Comparison of ENCODE assay signal across 8 cellular contexts in the genomic region with DNA sequence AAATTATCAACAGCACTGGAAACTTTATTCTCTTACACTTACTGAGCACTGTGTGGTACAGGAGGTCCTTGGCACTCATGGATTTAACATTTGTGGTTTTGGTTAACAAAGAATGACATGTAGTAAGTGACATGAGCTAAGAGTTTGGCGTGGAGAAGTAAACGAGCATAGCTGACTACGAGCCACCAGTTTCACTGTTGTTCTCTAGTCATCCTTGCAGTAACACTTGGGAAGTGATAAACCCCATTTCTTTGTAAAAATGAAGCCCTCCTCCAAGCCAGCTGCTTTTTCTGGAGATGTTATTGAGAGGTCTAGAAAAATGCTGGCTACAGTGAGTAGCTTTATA. TPM values are rescaled to one million over a fixed set of nuclear protein-coding genes. Genes with fewer than 3 reads are reported as not detected.
DNase-seq lines count a peak whose midpoint lies in the region; ATAC-seq, FAIRE-seq and TF ChIP-seq lines count a peak whose summit lies in the region.

No MANE protein-coding gene starts in this region.

- H2AFZ ChIP-seq in HepG2 (ENCODE audit: low read length) = no peak overlapping the region

- H3K27me3 ChIP-seq in HepG2 (ENCODE audit: control insufficient read depth in 1 of 2, insufficient read depth in 2 of 2, low read length in 2 of 2) (0 out of 5 replicates have a peak, but pooled peaks cover 0 to 3% of the 10 kb centered on the region in 2 experiments), H7 (ENCODE audit: control insufficient read depth, insufficient read depth, low read length) (no peaks in the 10 kb centered on the region)

- no TSS peak for BruUV-seq in HepG2 (replicated peaks; lab: Mats Ljungman, UMichigan)

- H3K4me2 ChIP-seq in HepG2 (ENCODE audit: low read depth, low read length) = no peak overlapping the region

- 16% methylated on average over 3 of the region's 3 CpGs for WGBS in HepG2 (ENCODE audit: low lambda C conversion rate)

- TF ChIP-seq RAD21 in HepG2 (CRISPR knock-in tag; IDR thresholded peaks at IDR 0.05) = no peak

- TF ChIP-seq POLR2A in HepG2 (IDR thresholded peaks at IDR 0.05; ENCODE audit: insufficient read depth in 1 of 2, low read depth in 2 of 2, low read length in 2 of 2) = no peak

- intact Hi-C loops in HepG2 (cut with micrococcal nuclease; ENCODE audit: unreplicated experiment) = no loop called here

- H3K4me1 ChIP-seq in HepG2 (ENCODE audit: insufficient read depth, low read length) = peaks cover 12% of the 10 kb centered on the region

- TF ChIP-seq CTCF in astrocyte of the spinal cord (IDR thresholded peaks at IDR 0.05; ENCODE audit: low read depth, low read length) = no peak
- no peak for TF ChIP-seq CTCF in HepG2 (CRISPR knock-in tag; IDR thresholded peaks at IDR 0.05)

- H3K27ac ChIP-seq in HepG2 (ENCODE audit: extremely low read length, insufficient read depth, low read length) = no peak overlapping the region

- no peak overlapping the region for H3K9ac ChIP-seq in HepG2 (ENCODE audit: insufficient read depth, low read depth, low read length)

- FAIRE-seq in HepG2 (lab: Jason Lieb, UNC) = no peak

- TF ChIP-seq EP300 in HepG2 (IDR thresholded peaks at IDR 0.05; ENCODE audit: low read depth in 2 of 2, low read length in 2 of 2) (no peak), HepG2 (CRISPR knock-in tag; IDR thresholded peaks at IDR 0.05; ENCODE audit: borderline replicate concordance) (no peak)

- ATAC-seq in HG03457 (IDR thresholded peaks at IDR 0.05; ENCODE audit: unreplicated experiment) (peak; percentile 54), HepG2 (no peak)
- ATAC-seq in stimulated activated naive CD8-positive, alpha-beta T cell treated with anti-CD3 and anti-CD28 coated beads, Interleukin-15, Interleukin-2, amounts not matched to agents 100 U/mL and 50 U/mL, for 24 hours = peak; percentile 89

- H3K36me3 ChIP-seq in HepG2 (replicated peaks in 1 of 2; ENCODE audit: control insufficient read depth in 1 of 2, insufficient read depth in 2 of 2, low read length in 2 of 2) (no peaks in the 10 kb centered on the region), H7 (replicated peaks; ENCODE audit: control insufficient read depth, insufficient read depth, low read length) (no peaks in the 10 kb centered on the region)

- in situ Hi-C loops in astrocyte of the spinal cord (cut with HindIII; ENCODE audit: low sequenced_read_pairs) (no loop called here), HepG2 (cut with HindIII; ENCODE audit: extremely low pct_ligation_motif_present, low pct_unique_long_range_greater_than_20kb) (no loop called here)

- H3K79me2 ChIP-seq in HepG2 (ENCODE audit: insufficient read depth, low read length) = no peaks in the 10 kb centered on the region

- POLR2A ChIA-PET in HepG2 (lab: Yijun Ruan, JAX) = no interaction called here

- H4K20me1 ChIP-seq in HepG2 (ENCODE audit: insufficient read depth, low read length) = no peaks in the 10 kb centered on the region

- H3K9me3 ChIP-seq in HepG2 (ENCODE audit: low read length) = no peaks in the 10 kb centered on the region

- DNase-seq in activated T-cell treated with anti-CD3 and anti-CD28 coated beads for 24 hours (ENCODE audit: low read depth) = peak; percentile 37
- DNase-seq in activated T-cell treated with anti-CD3 and anti-CD28 coated beads for 4 hours = no peak
- peak; percentile 73 for DNase-seq in astrocyte of the spinal cord (ENCODE audit: low read depth, low spot score)
- DNase-seq in stimulated activated naive CD8-positive, alpha-beta T cell treated with anti-CD3 and anti-CD28 coated beads, Interleukin-15, Interleukin-2, amounts not matched to agents 100 U/mL and 50 U/mL, for 24 hours = peak; percentile 23
- DNase-seq in HepG2 (ENCODE audit: low spot score) = no peak
- DNase-seq in H7 = no peak
- no peak for DNase-seq in amygdala (lab: John Stamatoyannopoulos, UW)

- CTCF ChIA-PET in HepG2 (lab: Yijun Ruan, JAX; ENCODE audit: low intra/inter-chr PET ratio, low total read pairs) = no interaction called here

- H3K4me3 ChIP-seq in astrocyte of the spinal cord (ENCODE audit: low read depth, low read length) = no peak overlapping the region
- H3K4me3 ChIP-seq in HepG2 (replicated peaks in 1 of 3; ENCODE audit: insufficient read depth in 1 of 3, low read depth in 2 of 3, low read length in 3 of 3) = no peak overlapping the region
- no peak overlapping the region for H3K4me3 ChIP-seq in H7 (ENCODE audit: insufficient read depth, low read depth, low read length)

TF ChIP-seq in HepG2, 621 proteins besides CTCF, POLR2A, EP300 and RAD21 (continues in another document):
- no peak for TF ChIP-seq TBX2 (CRISPR knock-in tag; IDR thresholded peaks at IDR 0.05; ENCODE audit: borderline replicate concordance)
- no peak for TF ChIP-seq ZNF790 (CRISPR knock-in tag; IDR thresholded peaks at IDR 0.05; ENCODE audit: borderline replicate concordance)
- TF ChIP-seq TEF (CRISPR knock-in tag; IDR thresholded peaks at IDR 0.05) = no peak
- no peak for TF ChIP-seq TFAP4 (IDR thresholded peaks at IDR 0.05; ENCODE audit: borderline replicate concordance, low read depth)

RNA-seq across cellular contexts. Expression of gene QPCT, which starts 32.7 kb away (rescaled TPM):
- total RNA-seq in HepG2 (2016; rRNA removed; fragmentation: Illumina TruSeq; extraction: Trizol) = 0.77 TPM in 1 of 2 replicates, not detected in the other
- total RNA-seq in HepG2 (2016; cell fraction: cytosol; rRNA removed; fragmentation: Illumina TruSeq; extraction: Trizol; ENCODE audit: low read depth) = not detected in 2 replicates
- total RNA-seq in HepG2 (2016; cell fraction: insoluble cytoplasmic fraction; rRNA removed; fragmentation: Illumina TruSeq; extraction: Trizol) = 0.39 and 0.48 TPM in 2 replicates
- 0.38 and 0.68 TPM in 2 replicates for total RNA-seq in HepG2 (2016; cell fraction: membrane; rRNA removed; fragmentation: Illumina TruSeq; extraction: Trizol)
- total RNA-seq in HepG2 (2016; cell fraction: nucleus; rRNA removed; fragmentation: Illumina TruSeq; extraction: Trizol) = 0.60 and 0.99 TPM in 2 replicates
- 1.1 and 1.2 TPM in 2 replicates for polyA plus RNA-seq in HepG2 (2011; rRNA removed)
- polyA plus RNA-seq in HepG2 (2011; cell fraction: cytosol; rRNA removed) = 0.64 and 0.86 TPM in 2 replicates
- 0.29 and 0.35 TPM in 2 replicates for polyA plus RNA-seq in HepG2 (2011; cell fraction: nucleus; rRNA removed)
- polyA plus RNA-seq in HepG2 (2012) = 0.24 and 0.67 TPM in 2 replicates
- polyA plus RNA-seq in HepG2 (2016; cell fraction: cytosol; fragmentation: Illumina TruSeq; extraction: Trizol; ENCODE audit: low read depth) = 0.12 and 0.25 TPM in 2 replicates
- 0.21 and 0.29 TPM in 2 replicates for polyA plus RNA-seq in HepG2 (2016; cell fraction: insoluble cytoplasmic fraction; fragmentation: Illumina TruSeq; extraction: Trizol; ENCODE audit: low read depth)
- polyA plus RNA-seq in HepG2 (2016; cell fraction: membrane; fragmentation: Illumina TruSeq; extraction: Trizol; ENCODE audit: low read depth) = 0.24 and 0.45 TPM in 2 replicates
- 2.1 and 2.6 TPM in 2 replicates for polyA plus RNA-seq in HepG2 (2016; cell fraction: nucleus; fragmentation: Illumina TruSeq; extraction: Trizol; ENCODE audit: insufficient read depth, low read depth)
- 1.1 TPM in 1 of 2 replicates, not detected in the other for polyA minus RNA-seq in HepG2 (2011; rRNA and poly(A)+ RNA removed; ENCODE audit: low replicate concordance)
- 1.9 TPM in 1 of 2 replicates, not detected in the other for polyA minus RNA-seq in HepG2 (2011; cell fraction: cytosol; rRNA and poly(A)+ RNA removed)
- polyA minus RNA-seq in HepG2 (2011; cell fraction: nucleus; rRNA and poly(A)+ RNA removed) = 0.99 TPM in 1 of 2 replicates, not detected in the other
- total RNA-seq in H7 (2014; rRNA removed; shearing (Covaris generic)) = 0.90 and 1.1 TPM in 2 replicates

RNA-seq across cellular contexts. Expression of gene PRKD3, which starts 52.5 kb away (rescaled TPM):
- 38.4 and 58.2 TPM in 2 replicates for total RNA-seq in HepG2 (2016; rRNA removed; fragmentation: Illumina TruSeq; extraction: Trizol)
- total RNA-seq in HepG2 (2016; cell fraction: cytosol; rRNA removed; fragmentation: Illumina TruSeq; extraction: Trizol; ENCODE audit: low read depth) = 28.3 and 40.1 TPM in 2 replicates
- 41.3 and 58.4 TPM in 2 replicates for total RNA-seq in HepG2 (2016; cell fraction: insoluble cytoplasmic fraction; rRNA removed; fragmentation: Illumina TruSeq; extraction: Trizol)
- 38.0 and 45.7 TPM in 2 replicates for total RNA-seq in HepG2 (2016; cell fraction: membrane; rRNA removed; fragmentation: Illumina TruSeq; extraction: Trizol)
- total RNA-seq in HepG2 (2016; cell fraction: nucleus; rRNA removed; fragmentation: Illumina TruSeq; extraction: Trizol) = 43.5 and 44.5 TPM in 2 replicates
- 11.1 and 11.6 TPM in 2 replicates for polyA plus RNA-seq in HepG2 (2011; rRNA removed)
- polyA plus RNA-seq in HepG2 (2011; cell fraction: cytosol; rRNA removed) = 6.3 and 10.2 TPM in 2 replicates
- polyA plus RNA-seq in HepG2 (2011; cell fraction: nucleus; rRNA removed) = 10.3 and 13.0 TPM in 2 replicates
- polyA plus RNA-seq in HepG2 (2012) = 13.3 and 16.2 TPM in 2 replicates
- 3.5 and 4.0 TPM in 2 replicates for polyA plus RNA-seq in HepG2 (2016; cell fraction: cytosol; fragmentation: Illumina TruSeq; extraction: Trizol; ENCODE audit: low read depth)
- 32.7 and 37.2 TPM in 2 replicates for polyA plus RNA-seq in HepG2 (2016; cell fraction: insoluble cytoplasmic fraction; fragmentation: Illumina TruSeq; extraction: Trizol; ENCODE audit: low read depth)
- 9.9 and 10.3 TPM in 2 replicates for polyA plus RNA-seq in HepG2 (2016; cell fraction: membrane; fragmentation: Illumina TruSeq; extraction: Trizol; ENCODE audit: low read depth)
- 20.8 and 26.2 TPM in 2 replicates for polyA plus RNA-seq in HepG2 (2016; cell fraction: nucleus; fragmentation: Illumina TruSeq; extraction: Trizol; ENCODE audit: insufficient read depth, low read depth)
- 19.1 and 29.6 TPM in 2 replicates for polyA minus RNA-seq in HepG2 (2011; rRNA and poly(A)+ RNA removed; ENCODE audit: low replicate concordance)
- polyA minus RNA-seq in HepG2 (2011; cell fraction: cytosol; rRNA and poly(A)+ RNA removed) = 16.3 and 21.6 TPM in 2 replicates
- polyA minus RNA-seq in HepG2 (2011; cell fraction: nucleus; rRNA and poly(A)+ RNA removed) = 67.1 and 69.1 TPM in 2 replicates
- total RNA-seq in H7 (2014; rRNA removed; shearing (Covaris generic)) = 65.8 and 69.7 TPM in 2 replicates

Comparison
In these comparisons a context has a peak if more than half of its experiments do, and no peak if none do; other contexts are left out.
1. DNase-seq: peak in activated T-cell treated with anti-CD3 and anti-CD28 coated beads for 24 hours (single experiment), astrocyte of the spinal cord (single experiment) and stimulated activated naive CD8-positive, alpha-beta T cell treated with anti-CD3 and anti-CD28 coated beads, Interleukin-15, Interleukin-2, amounts not matched to agents 100 U/mL and 50 U/mL, for 24 hours (single experiment); none in activated T-cell treated with anti-CD3 and anti-CD28 coated beads for 4 hours (single experiment), HepG2 (single experiment), H7 (single experiment) and amygdala (0 of 56).